Comparison of ENCODE assay signal across 32 cellular contexts in genomic region chr13:21216332-21216731, GRCh38. TPM values are rescaled to one million over a fixed set of nuclear protein-coding genes. Genes with fewer than 3 reads are reported as not detected.
A peak's percentile ranks its signal among the peaks of the same experiment; 100 is the strongest.
DNase-seq lines count a peak whose midpoint lies in the region; ATAC-seq and TF ChIP-seq lines count a peak whose summit lies in the region.
"Had no signal": no experiment of that assay in that cellular context is flagged by ENCODE, and none has a peak within 500 bp of the region (broad histone marks: within the 10 kb centered on the region; RNA-seq: fewer than 3 reads in every experiment).

No MANE protein-coding gene starts in this region.

- H3K27me3 ChIP-seq in mammary epithelial cell (ENCODE audit: insufficient read depth, low read length) (no peaks in the 10 kb centered on the region), neural progenitor cell (no peaks in the 10 kb centered on the region)
- H3K27me3 ChIP-seq: foreskin keratinocyte, SJSA1, upper lobe of left lung had no signal

- CTCF ChIA-PET in mammary epithelial cell (lab: Charles Lee; ENCODE audit: low non-redundant PET), result no interaction called here
- CTCF ChIA-PET in MCF 10A (lab: Yijun Ruan, JAX), result no interaction called here

- H3K4me2 ChIP-seq in mammary epithelial cell (ENCODE audit: insufficient read depth, low read depth, low read length) (peak overlapping the region; percentile 69), neural progenitor cell (no peak overlapping the region)

- H3K9me3 ChIP-seq in mammary epithelial cell (replicated peaks; ENCODE audit: insufficient read depth, low read length) (peaks cover 6% of the 10 kb centered on the region), neural progenitor cell (ENCODE audit: low read depth) (no peaks in the 10 kb centered on the region)
- H3K9me3 ChIP-seq: SJSA1, suprapubic skin had no signal

- no peak overlapping the region for H3K27ac ChIP-seq in mammary epithelial cell (ENCODE audit: insufficient read depth, low read depth, low read length)
- H3K27ac ChIP-seq in neural progenitor cell, result no peak overlapping the region
- H3K27ac ChIP-seq: 22Rv1, foreskin keratinocyte, SJSA1, suprapubic skin, upper lobe of left lung had no signal

- H3K4me3 ChIP-seq in mammary epithelial cell (replicated peaks in 1 of 3; ENCODE audit: insufficient read depth in 1 of 3, low read depth in 2 of 3, low read length in 3 of 3) (peak overlapping the region in 1 of 3 experiments; percentile 7), choroid plexus epithelial cell (ENCODE audit: low read depth, low read length) (peak overlapping the region; percentile 17), neural progenitor cell (no peak overlapping the region)
- H3K4me3 ChIP-seq: SJSA1, suprapubic skin, upper lobe of left lung had no signal

- WGBS in mammary epithelial cell (ENCODE audit: low coverage, missing lambda C conversion rate), result 5% methylated on average over 13 of the region's 13 CpGs

- H3K79me2 ChIP-seq in mammary epithelial cell (ENCODE audit: insufficient read depth, low read length), result no peaks in the 10 kb centered on the region
- no peaks in the 10 kb centered on the region for H3K79me2 ChIP-seq in neural progenitor cell (ENCODE audit: low read depth)

- no peaks in the 10 kb centered on the region for H3K36me3 ChIP-seq in mammary epithelial cell (ENCODE audit: insufficient read depth, low read length)
- no peaks in the 10 kb centered on the region for H3K36me3 ChIP-seq in neural progenitor cell
- H3K36me3 ChIP-seq: SJSA1, suprapubic skin, upper lobe of left lung had no signal

- in situ Hi-C loops in mammary epithelial cell (cut with MboI; ENCODE audit: low sequenced_read_pairs in 2 of 2), result no loop called here

- H3K9ac ChIP-seq in mammary epithelial cell (ENCODE audit: insufficient read depth, low read length) (no peak overlapping the region), neural progenitor cell (no peak overlapping the region)

- H3K4me1 ChIP-seq in mammary epithelial cell (ENCODE audit: insufficient read depth, low read length), result no peaks in the 10 kb centered on the region
- no peaks in the 10 kb centered on the region for H3K4me1 ChIP-seq in neural progenitor cell
- H3K4me1 ChIP-seq: foreskin keratinocyte, SJSA1, suprapubic skin, upper lobe of left lung had no signal

- H3K9me3 Mint-ChIP-seq in MCF 10A (ENCODE audit: unreplicated experiment) (peaks cover 22% of the 10 kb centered on the region), neural progenitor cell (peaks cover 11% of the 10 kb centered on the region)

- H3K27ac Mint-ChIP-seq in MCF 10A (ENCODE audit: low read depth, unreplicated experiment) (no peak overlapping the region), neural progenitor cell (no peak overlapping the region)
- H3K27ac Mint-ChIP-seq: activated CD4-positive, alpha-beta T cell treated with anti-CD3 and anti-CD28 coated beads, Interleukin-2, amount 10 ng/mL, durations not matched to agents 24 days and 14 days; activated naive CD8-positive, alpha-beta T cell treated with anti-CD3 and anti-CD28 coated beads for 36 hours; CD4-positive, alpha-beta T cell; effector memory CD8-positive, alpha-beta T cell; mesothelial cell of epicardium; naive thymus-derived CD4-positive, alpha-beta T cell; stimulated activated naive B cell treated with anti-CD40 and anti-IgM and Interleukin-4, amounts not matched to agents 10 μg/mL and 1 μg/mL and 100 μg/mL, for 72 hours; T-cell had no signal

- H3K36me3 Mint-ChIP-seq in MCF 10A (ENCODE audit: insufficient read depth, unreplicated experiment) (no peaks in the 10 kb centered on the region), neural progenitor cell (no peaks in the 10 kb centered on the region)
- H3K36me3 Mint-ChIP-seq: mesothelial cell of epicardium had no signal

- BruUV-seq in mammary epithelial cell (replicated peaks; lab: Mats Ljungman, UMichigan), result no TSS peak
- no TSS peak for BruUV-seq in MCF 10A (replicated peaks; lab: Mats Ljungman, UMichigan)

- ATAC-seq in GM21447 (IDR thresholded peaks at IDR 0.05; ENCODE audit: unreplicated experiment), result no peak
- no peak for ATAC-seq in GM19328 (IDR thresholded peaks at IDR 0.05; ENCODE audit: unreplicated experiment)
- ATAC-seq: effector memory CD8-positive, alpha-beta T cell; foreskin keratinocyte; naive thymus-derived CD4-positive, alpha-beta T cell; stimulated activated naive B cell treated with anti-CD40 and anti-IgM and Interleukin-4, amounts not matched to agents 10 μg/mL and 1 μg/mL and 100 μg/mL, for 72 hours; T-cell had no signal

- DNase-seq in mammary epithelial cell (no peak), MCF 10A (ENCODE audit: unreplicated experiment) (no peak), choroid plexus epithelial cell (ENCODE audit: low read depth) (no peak), neural progenitor cell (ENCODE audit: low spot score) (peak; percentile 12), midbrain (lab: John Stamatoyannopoulos, UW) (no peak)
- no peak for DNase-seq in effector CD4-positive, alpha-beta T cell
- DNase-seq: activated CD4-positive, alpha-beta T cell treated with anti-CD3 and anti-CD28 coated beads, Interleukin-2, amount 10 ng/mL, durations not matched to agents 24 days and 14 days; activated CD8-positive, alpha-beta memory T cell treated with anti-CD3 and anti-CD28 coated beads for 24 hours; activated effector memory CD4-positive, alpha-beta T cell treated with Interleukin-2 at 50 U/mL for 16 hours; activated naive CD8-positive, alpha-beta T cell treated with anti-CD3 and anti-CD28 coated beads for 36 hours; activated T-cell treated with anti-CD3 and anti-CD28 coated beads for 4 hours; aorta; CD4-positive, alpha-beta T cell; effector memory CD8-positive, alpha-beta T cell; foreskin keratinocyte; HCEC 1CT; naive thymus-derived CD4-positive, alpha-beta T cell; NCI-H146; NCI-H446; NCI-H82; nucleus accumbens; RPMI8226; small intestine; stimulated activated naive B cell treated with anti-CD40 and anti-IgM and Interleukin-4, amounts not matched to agents 10 μg/mL and 1 μg/mL and 100 μg/mL, for 72 hours; T-cell; upper lobe of left lung had no signal

- intact Hi-C loops in mammary epithelial cell (cut with micrococcal nuclease) (no loop called here), MCF 10A (cut with micrococcal nuclease) (no loop called here)

- TF ChIP-seq CTCF in mammary epithelial cell (conservative IDR thresholded peaks at IDR 0.05 in 1 of 2, IDR thresholded peaks at IDR 0.05 in 1 of 2; ENCODE audit: extremely low read depth in 1 of 2, insufficient read depth in 1 of 2, low read depth in 1 of 2, low read length in 2 of 2) (no peak), MCF 10A (IDR thresholded peaks at IDR 0.05; ENCODE audit: unreplicated experiment) (no peak), choroid plexus epithelial cell (conservative IDR thresholded peaks at IDR 0.05; ENCODE audit: low read depth, low read length) (no peak), neural progenitor cell (IDR thresholded peaks at IDR 0.05) (no peak)

- H3K4me1 Mint-ChIP-seq in MCF 10A (ENCODE audit: insufficient read depth, unreplicated experiment) (no peaks in the 10 kb centered on the region), neural progenitor cell (no peaks in the 10 kb centered on the region)
- H3K4me1 Mint-ChIP-seq: mesothelial cell of epicardium had no signal

- no peaks in the 10 kb centered on the region for H4K20me1 ChIP-seq in mammary epithelial cell (ENCODE audit: insufficient read depth, low read length)
- no peaks in the 10 kb centered on the region for H4K20me1 ChIP-seq in neural progenitor cell (ENCODE audit: low read depth)

- H3K27me3 Mint-ChIP-seq in MCF 10A (ENCODE audit: insufficient read depth, unreplicated experiment) (peaks cover 29% of the 10 kb centered on the region), neural progenitor cell (ENCODE audit: insufficient read depth, low read depth) (peaks cover 2% of the 10 kb centered on the region)

- dilution Hi-C loops in mammary epithelial cell (cut with HindIII; ENCODE audit: low sequenced_read_pairs), result no loop called here

- peak overlapping the region; percentile 70 for H2AFZ ChIP-seq in mammary epithelial cell (ENCODE audit: low read depth, low read length)
- H2AFZ ChIP-seq in neural progenitor cell (replicated peaks), result peak overlapping the region; percentile 88

- H3K4me3 Mint-ChIP-seq in MCF 10A (ENCODE audit: unreplicated experiment) (no peak overlapping the region), neural progenitor cell (no peak overlapping the region)
- H3K4me3 Mint-ChIP-seq: activated CD4-positive, alpha-beta T cell treated with anti-CD3 and anti-CD28 coated beads, Interleukin-2, amount 10 ng/mL, durations not matched to agents 24 days and 14 days; activated naive CD8-positive, alpha-beta T cell treated with anti-CD3 and anti-CD28 coated beads for 36 hours; CD4-positive, alpha-beta T cell; effector memory CD8-positive, alpha-beta T cell; mesothelial cell of epicardium; naive thymus-derived CD4-positive, alpha-beta T cell; stimulated activated naive B cell treated with anti-CD40 and anti-IgM and Interleukin-4, amounts not matched to agents 10 μg/mL and 1 μg/mL and 100 μg/mL, for 72 hours; T-cell had no signal

- no peaks in the 10 kb centered on the region for H3F3A ChIP-seq in neural progenitor cell (ENCODE audit: low read depth)

- POLR2A ChIA-PET in MCF 10A (lab: Yijun Ruan, JAX), result no interaction called here

RNA-seq across cellular contexts. Expression of gene MRPL57, which starts 39.9 kb away (rescaled TPM):
- 10 to 100 TPM; 14.5 to 18.8 TPM for total RNA-seq in mammary epithelial cell
- 12.5 TPM for polyA plus RNA-seq in mammary epithelial cell
- polyA minus RNA-seq in mammary epithelial cell, result 4.8 TPM
- total RNA-seq in MCF 10A (2022), result 16.8 and 20.8 TPM in 2 replicates
- 11.4 and 22.6 TPM in 2 replicates for total RNA-seq in neural progenitor cell (ENCODE audit: low replicate concordance)

RNA-seq across cellular contexts. Expression of gene SKA3, which starts 40.0 kb away (rescaled TPM):
- total RNA-seq in mammary epithelial cell (10 to 100 TPM in 1 of 2 donors, 1 to 10 TPM in 1; 5.0 to 14.6 TPM), MCF 10A (2022) (5.9 and 16.4 TPM in 2 replicates), neural progenitor cell (ENCODE audit: low replicate concordance) (39.8 and 74.7 TPM in 2 replicates)
- 12.9 TPM for polyA plus RNA-seq in mammary epithelial cell
- polyA minus RNA-seq in mammary epithelial cell, result 32.8 TPM
- polyA plus RNA-seq: naive thymus-derived CD4-positive, alpha-beta T cell had no signal
